ENCODE assay signal across 11 cellular contexts in genomic region chr3:105385868-105386508, GRCh38. TPM values are rescaled to one million over a fixed set of nuclear protein-coding genes. Genes with fewer than 3 reads are reported as not detected.
DNase-seq lines count a peak whose midpoint lies in the region; ATAC-seq, FAIRE-seq and TF ChIP-seq lines count a peak whose summit lies in the region.
"Had no signal": no experiment of that assay in that cellular context is flagged by ENCODE, and none has a peak within 500 bp of the region (broad histone marks: within the 10 kb centered on the region; RNA-seq: fewer than 3 reads in every experiment).

No MANE protein-coding gene starts in this region.

- H3K36me3 ChIP-seq in naive thymus-derived CD4-positive, alpha-beta T cell (ENCODE audit: control insufficient read depth in 2 of 3, insufficient read depth in 3 of 3, low read length in 3 of 3): no peaks in the 10 kb centered on the region
- no peaks in the 10 kb centered on the region for H3K36me3 ChIP-seq in MM.1S (replicated peaks; ENCODE audit: insufficient read depth, low read length)

- peak; percentile 74 for ATAC-seq in HG02798 (IDR thresholded peaks at IDR 0.05; ENCODE audit: poor library complexity, unreplicated experiment)
- ATAC-seq in naive thymus-derived CD4-positive, alpha-beta T cell: peak; percentile 40
- ATAC-seq: T-cell had no signal

- FAIRE-seq in GM19239 (lab: Jason Lieb, UNC): peak; percentile 47

- no peak overlapping the region for H3K4me3 Mint-ChIP-seq in naive thymus-derived CD4-positive, alpha-beta T cell
- H3K4me3 Mint-ChIP-seq: mesothelial cell of epicardium, T-cell had no signal

- no peaks in the 10 kb centered on the region for H3K9me2 ChIP-seq in MM.1S (replicated peaks; ENCODE audit: insufficient read depth, low read length)

- no peak overlapping the region for H2AFZ ChIP-seq in MM.1S (ENCODE audit: low read length)

- no peak for DNase-seq in GM19239 (ENCODE audit: insufficient read length, low spot score)
- DNase-seq in MV-4-11 (lab: John Stamatoyannopoulos, UW): peak; percentile 58
- DNase-seq in naive thymus-derived CD4-positive, alpha-beta T cell: no peak
- no peak for DNase-seq in activated T-cell treated with anti-CD3 and anti-CD28 coated beads, Interleukin-2, amount 50 U/mL, for 48 hours
- no peak for DNase-seq in T-helper 2 cell
- DNase-seq in MM.1S: no peak
- DNase-seq: activated gamma-delta T cell, T-cell had no signal

- POLR2A ChIA-PET in naive thymus-derived CD4-positive, alpha-beta T cell (lab: Charles Lee): no interaction called here

- H3K4me1 Mint-ChIP-seq in naive thymus-derived CD4-positive, alpha-beta T cell: peaks cover 0 to 6% (median 0%) of the 10 kb centered on the region in 7 donors
- H3K4me1 Mint-ChIP-seq: T-cell had no signal

- H3K79me2 ChIP-seq in MM.1S (ENCODE audit: low read length): no peaks in the 10 kb centered on the region

- no peak for TF ChIP-seq CTCF in MM.1S (IDR thresholded peaks at IDR 0.05; ENCODE audit: low read length)

- no peaks in the 10 kb centered on the region for H3K4me1 ChIP-seq in naive thymus-derived CD4-positive, alpha-beta T cell (ENCODE audit: control insufficient read depth in 2 of 2, insufficient read depth in 2 of 2, low read length in 2 of 2)
- H3K4me1 ChIP-seq in MM.1S (ENCODE audit: low read length): no peaks in the 10 kb centered on the region

- no peaks in the 10 kb centered on the region for H3K27me3 ChIP-seq in naive thymus-derived CD4-positive, alpha-beta T cell (ENCODE audit: control insufficient read depth in 2 of 2, insufficient read depth in 2 of 2, low read length in 2 of 2)
- no peaks in the 10 kb centered on the region for H3K27me3 ChIP-seq in MM.1S (replicated peaks; ENCODE audit: insufficient read depth, low read length)

- CTCF ChIA-PET in naive thymus-derived CD4-positive, alpha-beta T cell (lab: Charles Lee): no interaction called here

- H4K20me1 ChIP-seq in MM.1S (ENCODE audit: insufficient read depth, low read length): no peaks in the 10 kb centered on the region

- no peak overlapping the region for H3K27ac ChIP-seq in naive thymus-derived CD4-positive, alpha-beta T cell (ENCODE audit: low read depth, low read length)
- H3K27ac ChIP-seq in MM.1S (ENCODE audit: low read length): no peak overlapping the region
- H3K27ac ChIP-seq: KMS-11 had no signal

- H3K4me3 ChIP-seq in naive thymus-derived CD4-positive, alpha-beta T cell (ENCODE audit: low read length): no peak overlapping the region
- no peak overlapping the region for H3K4me3 ChIP-seq in MM.1S (ENCODE audit: low read length)

- no peaks in the 10 kb centered on the region for H3K9me3 ChIP-seq in naive thymus-derived CD4-positive, alpha-beta T cell (ENCODE audit: control insufficient read depth in 2 of 3, low read length in 3 of 3)
- H3K9me3 ChIP-seq in MM.1S (replicated peaks; ENCODE audit: insufficient read depth, low read length): no peaks in the 10 kb centered on the region

- peaks cover under 1 to 18% (median 10%) of the 10 kb centered on the region in 11 donors for H3K9me3 Mint-ChIP-seq in naive thymus-derived CD4-positive, alpha-beta T cell

- H3K27ac Mint-ChIP-seq in naive thymus-derived CD4-positive, alpha-beta T cell: no peak overlapping the region
- H3K27ac Mint-ChIP-seq: T-cell had no signal

- H3F3A ChIP-seq in MM.1S (ENCODE audit: insufficient read depth, low read length): no peaks in the 10 kb centered on the region

- H3K4me2 ChIP-seq in MM.1S (ENCODE audit: low read depth, low read length): no peak overlapping the region
- H3K4me2 ChIP-seq: KMS-11 had no signal

- peaks cover 0 to 5% (median 5%) of the 10 kb centered on the region in 5 donors for H3K36me3 Mint-ChIP-seq in naive thymus-derived CD4-positive, alpha-beta T cell

- no peak overlapping the region for H3K9ac ChIP-seq in MM.1S (ENCODE audit: low read length)
- H3K9ac ChIP-seq: KMS-11 had no signal

- intact Hi-C loops in naive thymus-derived CD4-positive, alpha-beta T cell (cut with micrococcal nuclease): no loop called here

- H3K27me3 Mint-ChIP-seq in naive thymus-derived CD4-positive, alpha-beta T cell: peaks cover 0 to 13% (median 9%) of the 10 kb centered on the region in 5 donors

RNA-seq across cellular contexts. Expression of gene ALCAM, which starts 19.3 kb away (rescaled TPM):
- total RNA-seq in naive thymus-derived CD4-positive, alpha-beta T cell: 10 to 100 TPM in 1 of 5 experiments, 1 to 10 TPM in 4; 3.4 to 10.3 (median 4.4) TPM
- polyA plus RNA-seq in naive thymus-derived CD4-positive, alpha-beta T cell: 1 to 10 TPM in 1 of 2 donors, under 1 TPM in 1; 0.94 to 1.2 TPM
